In the genomic region with DNA sequence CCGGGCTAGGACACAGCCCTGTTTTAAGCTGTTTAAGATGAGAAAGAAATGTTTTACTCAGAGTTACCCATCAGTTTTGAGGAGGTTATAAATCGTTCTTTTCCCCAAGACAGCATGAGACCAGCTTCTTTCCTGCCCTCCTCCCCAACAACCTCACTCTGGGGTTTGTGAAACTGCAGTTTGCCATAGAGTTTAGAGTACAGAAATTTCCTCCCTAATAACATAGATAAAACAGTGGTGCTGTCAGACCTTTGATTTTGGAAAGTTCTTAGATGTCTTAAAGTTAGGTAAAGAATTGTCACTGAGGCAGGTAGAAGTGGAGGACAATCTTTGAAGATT, we compare ENCODE assay signal across 1 cellular context.
TF ChIP-seq lines count a peak whose summit lies in the region.

No MANE protein-coding gene starts in this region.

TF ChIP-seq in HepG2, 621 proteins besides CTCF, POLR2A, EP300 and RAD21 (continued from another document):
- TF ChIP-seq, protein P1, sequence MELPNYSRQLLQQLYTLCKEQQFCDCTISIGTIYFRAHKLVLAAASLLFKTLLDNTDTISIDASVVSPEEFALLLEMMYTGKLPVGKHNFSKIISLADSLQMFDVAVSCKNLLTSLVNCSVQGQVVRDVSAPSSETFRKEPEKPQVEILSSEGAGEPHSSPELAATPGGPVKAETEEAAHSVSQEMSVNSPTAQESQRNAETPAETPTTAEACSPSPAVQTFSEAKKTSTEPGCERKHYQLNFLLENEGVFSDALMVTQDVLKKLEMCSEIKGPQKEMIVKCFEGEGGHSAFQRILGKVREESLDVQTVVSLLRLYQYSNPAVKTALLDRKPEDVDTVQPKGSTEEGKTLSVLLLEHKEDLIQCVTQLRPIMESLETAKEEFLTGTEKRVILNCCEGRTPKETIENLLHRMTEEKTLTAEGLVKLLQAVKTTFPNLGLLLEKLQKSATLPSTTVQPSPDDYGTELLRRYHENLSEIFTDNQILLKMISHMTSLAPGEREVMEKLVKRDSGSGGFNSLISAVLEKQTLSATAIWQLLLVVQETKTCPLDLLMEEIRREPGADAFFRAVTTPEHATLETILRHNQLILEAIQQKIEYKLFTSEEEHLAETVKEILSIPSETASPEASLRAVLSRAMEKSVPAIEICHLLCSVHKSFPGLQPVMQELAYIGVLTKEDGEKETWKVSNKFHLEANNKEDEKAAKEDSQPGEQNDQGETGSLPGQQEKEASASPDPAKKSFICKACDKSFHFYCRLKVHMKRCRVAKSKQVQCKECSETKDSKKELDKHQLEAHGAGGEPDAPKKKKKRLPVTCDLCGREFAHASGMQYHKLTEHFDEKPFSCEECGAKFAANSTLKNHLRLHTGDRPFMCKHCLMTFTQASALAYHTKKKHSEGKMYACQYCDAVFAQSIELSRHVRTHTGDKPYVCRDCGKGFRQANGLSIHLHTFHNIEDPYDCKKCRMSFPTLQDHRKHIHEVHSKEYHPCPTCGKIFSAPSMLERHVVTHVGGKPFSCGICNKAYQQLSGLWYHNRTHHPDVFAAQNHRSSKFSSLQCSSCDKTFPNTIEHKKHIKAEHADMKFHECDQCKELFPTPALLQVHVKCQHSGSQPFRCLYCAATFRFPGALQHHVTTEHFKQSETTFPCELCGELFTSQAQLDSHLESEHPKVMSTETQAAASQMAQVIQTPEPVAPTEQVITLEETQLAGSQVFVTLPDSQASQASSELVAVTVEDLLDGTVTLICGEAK (IDR thresholded peaks at IDR 0.05): no peak
- TF ChIP-seq, protein P1 (CRISPR knock-in tag; IDR thresholded peaks at IDR 0.05): no peak
- TF ChIP-seq CHCHD3 (CRISPR knock-in tag; IDR thresholded peaks at IDR 0.05): no peak
- no peak for TF ChIP-seq HNRNPH1 (optimal IDR thresholded peaks at IDR 0.05; ENCODE audit: low read depth, low read length)
- TF ChIP-seq MAFK (conservative IDR thresholded peaks at IDR 0.05 in 1 of 2, IDR thresholded peaks at IDR 0.05 in 1 of 2; ENCODE audit: low read length in 2 of 2): no peak
- no peak for TF ChIP-seq ZNF17 (CRISPR knock-in tag; IDR thresholded peaks at IDR 0.05)
- TF ChIP-seq, protein P2, sequence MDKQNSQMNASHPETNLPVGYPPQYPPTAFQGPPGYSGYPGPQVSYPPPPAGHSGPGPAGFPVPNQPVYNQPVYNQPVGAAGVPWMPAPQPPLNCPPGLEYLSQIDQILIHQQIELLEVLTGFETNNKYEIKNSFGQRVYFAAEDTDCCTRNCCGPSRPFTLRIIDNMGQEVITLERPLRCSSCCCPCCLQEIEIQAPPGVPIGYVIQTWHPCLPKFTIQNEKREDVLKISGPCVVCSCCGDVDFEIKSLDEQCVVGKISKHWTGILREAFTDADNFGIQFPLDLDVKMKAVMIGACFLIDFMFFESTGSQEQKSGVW (CRISPR knock-in tag; IDR thresholded peaks at IDR 0.05; ENCODE audit: borderline replicate concordance): no peak
- TF ChIP-seq, protein P3, sequence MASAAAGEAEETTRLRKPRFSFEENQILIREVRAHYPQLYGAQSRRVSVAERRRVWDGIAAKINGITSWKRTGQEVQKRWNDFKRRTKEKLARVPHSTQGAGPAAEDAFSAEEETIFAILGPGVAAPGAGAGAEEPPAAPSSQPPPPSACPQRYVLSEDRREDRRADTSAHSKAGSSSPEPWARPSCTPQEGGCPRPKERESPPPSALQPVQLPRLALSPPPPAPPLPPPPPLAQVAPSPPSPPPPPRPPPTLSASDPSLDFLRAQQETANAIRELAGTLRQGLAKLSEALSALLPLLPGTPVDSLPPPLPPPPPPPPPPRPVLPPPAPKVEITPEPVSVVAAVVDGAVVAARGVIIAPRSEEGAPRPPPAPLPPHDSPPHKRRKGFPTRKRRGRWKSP (CRISPR knock-in tag; IDR thresholded peaks at IDR 0.05): no peak
- TF ChIP-seq, protein P4, sequence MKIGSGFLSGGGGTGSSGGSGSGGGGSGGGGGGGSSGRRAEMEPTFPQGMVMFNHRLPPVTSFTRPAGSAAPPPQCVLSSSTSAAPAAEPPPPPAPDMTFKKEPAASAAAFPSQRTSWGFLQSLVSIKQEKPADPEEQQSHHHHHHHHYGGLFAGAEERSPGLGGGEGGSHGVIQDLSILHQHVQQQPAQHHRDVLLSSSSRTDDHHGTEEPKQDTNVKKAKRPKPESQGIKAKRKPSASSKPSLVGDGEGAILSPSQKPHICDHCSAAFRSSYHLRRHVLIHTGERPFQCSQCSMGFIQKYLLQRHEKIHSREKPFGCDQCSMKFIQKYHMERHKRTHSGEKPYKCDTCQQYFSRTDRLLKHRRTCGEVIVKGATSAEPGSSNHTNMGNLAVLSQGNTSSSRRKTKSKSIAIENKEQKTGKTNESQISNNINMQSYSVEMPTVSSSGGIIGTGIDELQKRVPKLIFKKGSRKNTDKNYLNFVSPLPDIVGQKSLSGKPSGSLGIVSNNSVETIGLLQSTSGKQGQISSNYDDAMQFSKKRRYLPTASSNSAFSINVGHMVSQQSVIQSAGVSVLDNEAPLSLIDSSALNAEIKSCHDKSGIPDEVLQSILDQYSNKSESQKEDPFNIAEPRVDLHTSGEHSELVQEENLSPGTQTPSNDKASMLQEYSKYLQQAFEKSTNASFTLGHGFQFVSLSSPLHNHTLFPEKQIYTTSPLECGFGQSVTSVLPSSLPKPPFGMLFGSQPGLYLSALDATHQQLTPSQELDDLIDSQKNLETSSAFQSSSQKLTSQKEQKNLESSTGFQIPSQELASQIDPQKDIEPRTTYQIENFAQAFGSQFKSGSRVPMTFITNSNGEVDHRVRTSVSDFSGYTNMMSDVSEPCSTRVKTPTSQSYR (CRISPR knock-in tag; IDR thresholded peaks at IDR 0.05; ENCODE audit: borderline replicate concordance): no peak
- TF ChIP-seq YEATS2 (CRISPR knock-in tag; IDR thresholded peaks at IDR 0.05; ENCODE audit: borderline replicate concordance): no peak
- TF ChIP-seq ZFP1 (CRISPR knock-in tag; IDR thresholded peaks at IDR 0.05): no peak
- TF ChIP-seq, protein P5, sequence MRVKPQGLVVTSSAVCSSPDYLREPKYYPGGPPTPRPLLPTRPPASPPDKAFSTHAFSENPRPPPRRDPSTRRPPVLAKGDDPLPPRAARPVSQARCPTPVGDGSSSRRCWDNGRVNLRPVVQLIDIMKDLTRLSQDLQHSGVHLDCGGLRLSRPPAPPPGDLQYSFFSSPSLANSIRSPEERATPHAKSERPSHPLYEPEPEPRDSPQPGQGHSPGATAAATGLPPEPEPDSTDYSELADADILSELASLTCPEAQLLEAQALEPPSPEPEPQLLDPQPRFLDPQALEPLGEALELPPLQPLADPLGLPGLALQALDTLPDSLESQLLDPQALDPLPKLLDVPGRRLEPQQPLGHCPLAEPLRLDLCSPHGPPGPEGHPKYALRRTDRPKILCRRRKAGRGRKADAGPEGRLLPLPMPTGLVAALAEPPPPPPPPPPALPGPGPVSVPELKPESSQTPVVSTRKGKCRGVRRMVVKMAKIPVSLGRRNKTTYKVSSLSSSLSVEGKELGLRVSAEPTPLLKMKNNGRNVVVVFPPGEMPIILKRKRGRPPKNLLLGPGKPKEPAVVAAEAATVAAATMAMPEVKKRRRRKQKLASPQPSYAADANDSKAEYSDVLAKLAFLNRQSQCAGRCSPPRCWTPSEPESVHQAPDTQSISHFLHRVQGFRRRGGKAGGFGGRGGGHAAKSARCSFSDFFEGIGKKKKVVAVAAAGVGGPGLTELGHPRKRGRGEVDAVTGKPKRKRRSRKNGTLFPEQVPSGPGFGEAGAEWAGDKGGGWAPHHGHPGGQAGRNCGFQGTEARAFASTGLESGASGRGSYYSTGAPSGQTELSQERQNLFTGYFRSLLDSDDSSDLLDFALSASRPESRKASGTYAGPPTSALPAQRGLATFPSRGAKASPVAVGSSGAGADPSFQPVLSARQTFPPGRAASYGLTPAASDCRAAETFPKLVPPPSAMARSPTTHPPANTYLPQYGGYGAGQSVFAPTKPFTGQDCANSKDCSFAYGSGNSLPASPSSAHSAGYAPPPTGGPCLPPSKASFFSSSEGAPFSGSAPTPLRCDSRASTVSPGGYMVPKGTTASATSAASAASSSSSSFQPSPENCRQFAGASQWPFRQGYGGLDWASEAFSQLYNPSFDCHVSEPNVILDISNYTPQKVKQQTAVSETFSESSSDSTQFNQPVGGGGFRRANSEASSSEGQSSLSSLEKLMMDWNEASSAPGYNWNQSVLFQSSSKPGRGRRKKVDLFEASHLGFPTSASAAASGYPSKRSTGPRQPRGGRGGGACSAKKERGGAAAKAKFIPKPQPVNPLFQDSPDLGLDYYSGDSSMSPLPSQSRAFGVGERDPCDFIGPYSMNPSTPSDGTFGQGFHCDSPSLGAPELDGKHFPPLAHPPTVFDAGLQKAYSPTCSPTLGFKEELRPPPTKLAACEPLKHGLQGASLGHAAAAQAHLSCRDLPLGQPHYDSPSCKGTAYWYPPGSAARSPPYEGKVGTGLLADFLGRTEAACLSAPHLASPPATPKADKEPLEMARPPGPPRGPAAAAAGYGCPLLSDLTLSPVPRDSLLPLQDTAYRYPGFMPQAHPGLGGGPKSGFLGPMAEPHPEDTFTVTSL (CRISPR knock-in tag; IDR thresholded peaks at IDR 0.05; ENCODE audit: borderline replicate concordance): no peak
- TF ChIP-seq CC2D1A (CRISPR knock-in tag; IDR thresholded peaks at IDR 0.05): no peak
- no peak for TF ChIP-seq ZNF296 (CRISPR knock-in tag; conservative IDR thresholded peaks at IDR 0.05)
- no peak for TF ChIP-seq EZH2 (conservative IDR thresholded peaks at IDR 0.05; ENCODE audit: low read depth, low read length)
- TF ChIP-seq, protein P6, sequence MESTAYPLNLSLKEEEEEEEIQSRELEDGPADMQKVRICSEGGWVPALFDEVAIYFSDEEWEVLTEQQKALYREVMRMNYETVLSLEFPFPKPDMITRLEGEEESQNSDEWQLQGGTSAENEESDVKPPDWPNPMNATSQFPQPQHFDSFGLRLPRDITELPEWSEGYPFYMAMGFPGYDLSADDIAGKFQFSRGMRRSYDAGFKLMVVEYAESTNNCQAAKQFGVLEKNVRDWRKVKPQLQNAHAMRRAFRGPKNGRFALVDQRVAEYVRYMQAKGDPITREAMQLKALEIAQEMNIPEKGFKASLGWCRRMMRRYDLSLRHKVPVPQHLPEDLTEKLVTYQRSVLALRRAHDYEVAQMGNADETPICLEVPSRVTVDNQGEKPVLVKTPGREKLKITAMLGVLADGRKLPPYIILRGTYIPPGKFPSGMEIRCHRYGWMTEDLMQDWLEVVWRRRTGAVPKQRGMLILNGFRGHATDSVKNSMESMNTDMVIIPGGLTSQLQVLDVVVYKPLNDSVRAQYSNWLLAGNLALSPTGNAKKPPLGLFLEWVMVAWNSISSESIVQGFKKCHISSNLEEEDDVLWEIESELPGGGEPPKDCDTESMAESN (CRISPR knock-in tag; conservative IDR thresholded peaks at IDR 0.05): no peak
- TF ChIP-seq, protein P7, sequence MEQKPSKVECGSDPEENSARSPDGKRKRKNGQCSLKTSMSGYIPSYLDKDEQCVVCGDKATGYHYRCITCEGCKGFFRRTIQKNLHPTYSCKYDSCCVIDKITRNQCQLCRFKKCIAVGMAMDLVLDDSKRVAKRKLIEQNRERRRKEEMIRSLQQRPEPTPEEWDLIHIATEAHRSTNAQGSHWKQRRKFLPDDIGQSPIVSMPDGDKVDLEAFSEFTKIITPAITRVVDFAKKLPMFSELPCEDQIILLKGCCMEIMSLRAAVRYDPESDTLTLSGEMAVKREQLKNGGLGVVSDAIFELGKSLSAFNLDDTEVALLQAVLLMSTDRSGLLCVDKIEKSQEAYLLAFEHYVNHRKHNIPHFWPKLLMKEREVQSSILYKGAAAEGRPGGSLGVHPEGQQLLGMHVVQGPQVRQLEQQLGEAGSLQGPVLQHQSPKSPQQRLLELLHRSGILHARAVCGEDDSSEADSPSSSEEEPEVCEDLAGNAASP (CRISPR knock-in tag; IDR thresholded peaks at IDR 0.05; ENCODE audit: borderline replicate concordance): no peak
- TF ChIP-seq, protein P8, sequence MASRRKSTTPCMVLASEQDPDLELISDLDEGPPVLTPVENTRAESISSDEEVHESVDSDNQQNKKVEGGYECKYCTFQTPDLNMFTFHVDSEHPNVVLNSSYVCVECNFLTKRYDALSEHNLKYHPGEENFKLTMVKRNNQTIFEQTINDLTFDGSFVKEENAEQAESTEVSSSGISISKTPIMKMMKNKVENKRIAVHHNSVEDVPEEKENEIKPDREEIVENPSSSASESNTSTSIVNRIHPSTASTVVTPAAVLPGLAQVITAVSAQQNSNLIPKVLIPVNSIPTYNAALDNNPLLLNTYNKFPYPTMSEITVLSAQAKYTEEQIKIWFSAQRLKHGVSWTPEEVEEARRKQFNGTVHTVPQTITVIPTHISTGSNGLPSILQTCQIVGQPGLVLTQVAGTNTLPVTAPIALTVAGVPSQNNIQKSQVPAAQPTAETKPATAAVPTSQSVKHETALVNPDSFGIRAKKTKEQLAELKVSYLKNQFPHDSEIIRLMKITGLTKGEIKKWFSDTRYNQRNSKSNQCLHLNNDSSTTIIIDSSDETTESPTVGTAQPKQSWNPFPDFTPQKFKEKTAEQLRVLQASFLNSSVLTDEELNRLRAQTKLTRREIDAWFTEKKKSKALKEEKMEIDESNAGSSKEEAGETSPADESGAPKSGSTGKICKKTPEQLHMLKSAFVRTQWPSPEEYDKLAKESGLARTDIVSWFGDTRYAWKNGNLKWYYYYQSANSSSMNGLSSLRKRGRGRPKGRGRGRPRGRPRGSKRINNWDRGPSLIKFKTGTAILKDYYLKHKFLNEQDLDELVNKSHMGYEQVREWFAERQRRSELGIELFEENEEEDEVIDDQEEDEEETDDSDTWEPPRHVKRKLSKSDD (CRISPR knock-in tag; IDR thresholded peaks at IDR 0.05; ENCODE audit: low read depth): no peak
- TF ChIP-seq ZMYM3 (CRISPR knock-in tag; IDR thresholded peaks at IDR 0.05): no peak
- TF ChIP-seq GLI4 (CRISPR knock-in tag; IDR thresholded peaks at IDR 0.05; ENCODE audit: borderline replicate concordance): no peak
